2 cellular contexts compared by ENCODE assay signal in the genomic region with DNA sequence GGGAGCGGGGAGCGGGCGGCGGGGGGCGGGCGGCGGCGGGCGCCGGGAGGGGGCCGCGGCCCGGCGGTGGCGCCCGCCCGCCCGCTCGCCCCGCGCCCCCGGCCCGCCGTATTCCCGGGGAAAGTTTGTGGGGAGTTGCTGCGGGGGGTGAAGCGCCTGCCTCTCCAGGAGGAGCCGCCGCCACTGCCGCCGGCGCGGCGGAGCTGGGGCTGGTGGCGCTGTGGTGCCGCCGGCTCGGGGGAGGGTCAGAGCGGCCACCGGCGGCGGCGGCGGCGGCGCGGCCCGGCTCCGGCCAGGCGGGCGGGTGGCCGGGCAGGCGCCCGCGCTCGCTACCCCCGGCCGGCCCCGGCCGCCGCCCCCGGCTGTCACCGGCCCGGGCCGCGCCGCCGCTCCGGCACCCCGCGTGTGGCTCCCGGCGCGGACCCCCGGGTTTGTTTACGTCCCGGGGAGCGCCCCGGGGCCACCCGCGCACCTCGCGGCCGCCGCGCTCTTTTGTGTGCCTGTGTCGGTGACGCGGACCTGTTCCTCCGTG.
A peak's percentile ranks its signal among the peaks of the same experiment; 100 is the strongest.
TF ChIP-seq lines count a peak whose summit lies in the region.

No MANE protein-coding gene starts in this region.

TF ChIP-seq in GM23338, 12 proteins besides CTCF, POLR2A, EP300 and RAD21:
- TF ChIP-seq REST (IDR thresholded peaks at IDR 0.05; ENCODE audit: unreplicated experiment) (no peak), EZH2phosphoT487 (IDR thresholded peaks at IDR 0.05; ENCODE audit: unreplicated experiment) (no peak), EZH2 (IDR thresholded peaks at IDR 0.05; ENCODE audit: low read depth, unreplicated experiment) (no peak), CREB1 (CRISPR knock-in tag; IDR thresholded peaks at IDR 0.05; ENCODE audit: low read depth) (no peak), JUNB (IDR thresholded peaks at IDR 0.05; ENCODE audit: unreplicated experiment) (no peak), ZNF331 (CRISPR knock-in tag; IDR thresholded peaks at IDR 0.05; ENCODE audit: low read depth) (no peak), ZNF114 (CRISPR knock-in tag; IDR thresholded peaks at IDR 0.05) (no peak), ETS1 (IDR thresholded peaks at IDR 0.05) (no peak)

TF ChIP-seq in K562, 482 proteins besides CTCF, POLR2A, EP300 and RAD21:
- peak in 1 of 2 experiments; percentile 46; a peak in 1 of 4 replicates for TF ChIP-seq MAZ (CRISPR knock-in tag; conservative IDR thresholded peaks at IDR 0.05 in 1 of 2, IDR thresholded peaks at IDR 0.05 in 1 of 2)
- peak; percentile 89 to 95 for TF ChIP-seq UBTF (IDR thresholded peaks at IDR 0.05; ENCODE audit: borderline replicate concordance in 1 of 2, low read depth in 2 of 2, low read length in 2 of 2)
- 0 out of 2 replicates have a peak, but pooled peaks have one; percentile 36 for TF ChIP-seq ETS1 (conservative IDR thresholded peaks at IDR 0.05; ENCODE audit: control insufficient read depth, low read depth, low read length)
- TF ChIP-seq RB1 (IDR thresholded peaks at IDR 0.05; ENCODE audit: low read depth): 0 out of 2 replicates have a peak, but pooled peaks have one; percentile 15
- peak; percentile 44 for TF ChIP-seq CCNT2 (IDR thresholded peaks at IDR 0.05; ENCODE audit: borderline replicate concordance, extremely low read depth, insufficient read length, low read depth, low read length)
- TF ChIP-seq CGGBP1 (CRISPR knock-in tag; IDR thresholded peaks at IDR 0.05): peak; percentile 77; the same call in 1 of the 2 replicates
- TF ChIP-seq ZNF184 (CRISPR knock-in tag; IDR thresholded peaks at IDR 0.05): no peak
- TF ChIP-seq GATAD2B (IDR thresholded peaks at IDR 0.05; ENCODE audit: borderline replicate concordance): no peak
- no peak for TF ChIP-seq ESRRA (IDR thresholded peaks at IDR 0.05; ENCODE audit: borderline replicate concordance, low read depth)
- TF ChIP-seq TAF1 (IDR thresholded peaks at IDR 0.05; ENCODE audit: control insufficient read depth, extremely low read depth, insufficient read depth, low read length, severe bottlenecking): peak; percentile 41
- peak; percentile 59; the same call in 1 of the 2 replicates for TF ChIP-seq POLR2G (IDR thresholded peaks at IDR 0.05; ENCODE audit: low read depth, low read length)
- no peak for TF ChIP-seq BCL6 (CRISPR knock-in tag; IDR thresholded peaks at IDR 0.05)
- TF ChIP-seq ZNF197 (CRISPR knock-in tag; IDR thresholded peaks at IDR 0.05; ENCODE audit: low read depth): no peak
- TF ChIP-seq CTCFL (IDR thresholded peaks at IDR 0.05; ENCODE audit: borderline replicate concordance, insufficient read depth, low read depth, low read length, poor library complexity, severe bottlenecking): peak; percentile 44
- TF ChIP-seq SIN3A (IDR thresholded peaks at IDR 0.05; ENCODE audit: borderline replicate concordance in 2 of 2, control insufficient read depth in 1 of 2, low read depth in 2 of 2, low read length in 2 of 2): 0 out of 4 replicates have a peak, but pooled peaks of 1 of the 2 experiments have one; percentile 31
- TF ChIP-seq YY1 (IDR thresholded peaks at IDR 0.05; ENCODE audit: borderline replicate concordance in 1 of 3, control insufficient read depth in 1 of 3, extremely low read depth in 1 of 3, insufficient read depth in 3 of 3, insufficient read length in 1 of 3, insufficient replicate concordance in 2 of 3, low read depth in 1 of 3, low read length in 2 of 3): peak in 2 of 3 experiments; percentile 17 to 63
- TF ChIP-seq ZBTB7A (IDR thresholded peaks at IDR 0.05; ENCODE audit: borderline replicate concordance, control insufficient read depth, low read depth, low read length): peak; percentile 91; the same call in 1 of the 2 replicates
- TF ChIP-seq SMAD4 (CRISPR knock-in tag; conservative IDR thresholded peaks at IDR 0.05): peak; percentile 44; the same call in 1 of the 2 replicates
- TF ChIP-seq LARP7 (IDR thresholded peaks at IDR 0.05): no peak
- TF ChIP-seq E2F6 (IDR thresholded peaks at IDR 0.05; ENCODE audit: borderline replicate concordance in 1 of 2, extremely low read depth in 1 of 2, insufficient read depth in 1 of 2, insufficient read length in 1 of 2, low read depth in 1 of 2, low read length in 1 of 2, poor library complexity in 1 of 2, severe bottlenecking in 1 of 2): peak in 1 of 2 experiments; percentile 20
